In genomic region chr3:125203731-125204130, GRCh38 we compare ENCODE assay signal across 29 cellular contexts.
"Had no signal": no experiment of that assay in that cellular context is flagged by ENCODE, and none has a peak within 500 bp of the region (broad histone marks: within the 10 kb centered on the region; RNA-seq: fewer than 3 reads in every experiment).

No MANE protein-coding gene starts in this region.

- H3K4me1 Mint-ChIP-seq: immature natural killer cell; naive thymus-derived CD8-positive, alpha-beta T cell; nephron; neural crest cell; stimulated activated naive CD8-positive, alpha-beta T cell treated with anti-CD3 and anti-CD28 coated beads, Interleukin-15, amount 100 ng/mL, for 72 hours had no signal

- H3K27me3 Mint-ChIP-seq: type B pancreatic cell had no signal

- H3K4me1 ChIP-seq: left lung, lower lobe of right lung, prostate gland, spleen, tibial nerve, uterus had no signal

- H3K27me3 ChIP-seq: left lung, pancreas, spleen, tibial nerve, uterus had no signal

- H3K36me3 ChIP-seq: left lung, lower lobe of right lung, pancreas, prostate gland, spleen, tibial nerve, uterus had no signal

- H3K4me3 ChIP-seq: left lung, lower lobe of right lung, pancreas, prostate gland, spleen, tibial nerve, uterus had no signal

- H3K27ac ChIP-seq: left lung, lower lobe of right lung, pancreas, prostate gland, spleen, tibial nerve, uterus had no signal

- H3K9me3 ChIP-seq: left lung, lower lobe of right lung, pancreas, prostate gland, spleen, tibial nerve, uterus had no signal

- H3K27ac Mint-ChIP-seq: immature natural killer cell; nephron; stimulated activated memory B cell treated with anti-CD40 and anti-IgM and Interleukin-4, amounts not matched to agents 10 μg/mL and 1 μg/mL and 100 μg/mL, for 72 hours; stimulated activated naive CD8-positive, alpha-beta T cell treated with anti-CD3 and anti-CD28 coated beads, Interleukin-15, amount 100 ng/mL, for 72 hours; type B pancreatic cell had no signal

- FAIRE-seq: islet of Langerhans, kidney, pancreas, small intestine had no signal

- DNase-seq: hypothalamus; immature natural killer cell; kidney; left colon; left lung; lower lobe of right lung; mammary epithelial cell; mesenchymal stem cell; naive thymus-derived CD8-positive, alpha-beta T cell; nucleus accumbens; pancreas; posterior cingulate gyrus; retina; right cardiac atrium; small intestine; spleen; stimulated activated CD4-positive, alpha-beta T cell treated with anti-CD3 and anti-CD28 coated beads, Interleukin-4, amount 100 ng/mL, for 24 hours; stimulated activated naive CD4-positive, alpha-beta T cell treated with Interleukin-2 at 50 U/mL for 16 hours; stimulated activated naive CD8-positive, alpha-beta T cell treated with anti-CD3 and anti-CD28 coated beads, Interleukin-15, amount 100 ng/mL, for 72 hours; substantia nigra; uterus had no signal

- H3K9me3 Mint-ChIP-seq: immature natural killer cell; stimulated activated memory B cell treated with anti-CD40 and anti-IgM and Interleukin-4, amounts not matched to agents 10 μg/mL and 1 μg/mL and 100 μg/mL, for 72 hours; stimulated activated naive CD8-positive, alpha-beta T cell treated with anti-CD3 and anti-CD28 coated beads, Interleukin-15, amount 100 ng/mL, for 72 hours had no signal

- H3K4me3 Mint-ChIP-seq: immature natural killer cell; naive thymus-derived CD8-positive, alpha-beta T cell; nephron; neural crest cell; stimulated activated memory B cell treated with anti-CD40 and anti-IgM and Interleukin-4, amounts not matched to agents 10 μg/mL and 1 μg/mL and 100 μg/mL, for 72 hours; stimulated activated naive CD8-positive, alpha-beta T cell treated with anti-CD3 and anti-CD28 coated beads, Interleukin-15, amount 100 ng/mL, for 72 hours; type B pancreatic cell had no signal

- ATAC-seq: left colon; left lung; lower lobe of right lung; naive thymus-derived CD8-positive, alpha-beta T cell; pancreas; right cardiac atrium; sciatic nerve; stimulated activated memory B cell treated with anti-CD40 and anti-IgM and Interleukin-4, amounts not matched to agents 10 μg/mL and 1 μg/mL and 100 μg/mL, for 72 hours; stimulated activated naive CD8-positive, alpha-beta T cell treated with anti-CD3 and anti-CD28 coated beads, Interleukin-15, amount 100 ng/mL, for 72 hours had no signal

- H3K36me3 Mint-ChIP-seq: immature natural killer cell; naive thymus-derived CD8-positive, alpha-beta T cell; stimulated activated memory B cell treated with anti-CD40 and anti-IgM and Interleukin-4, amounts not matched to agents 10 μg/mL and 1 μg/mL and 100 μg/mL, for 72 hours had no signal
